In the genomic region with DNA sequence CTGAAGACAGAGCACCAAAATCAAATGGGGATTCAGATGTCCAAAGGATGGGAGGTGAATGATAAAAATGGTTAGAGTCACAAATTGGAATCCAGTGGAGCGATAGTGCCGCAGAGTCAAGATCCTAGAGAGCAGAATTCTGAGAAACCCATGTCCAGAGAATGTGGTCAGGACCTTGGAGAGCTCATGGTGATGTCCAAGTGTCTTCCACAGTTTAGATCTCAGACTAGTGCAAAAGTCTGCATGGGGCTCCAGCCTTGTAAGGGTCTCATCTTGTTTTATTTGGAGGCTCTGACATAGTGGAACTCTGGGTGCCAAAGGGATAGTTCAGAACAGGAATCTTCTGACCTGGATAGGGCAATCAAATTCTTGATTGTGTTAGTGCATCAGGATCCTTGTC, we compare ENCODE assay signal across 11 cellular contexts.
A peak's percentile ranks its signal among the peaks of the same experiment; 100 is the strongest.
DNase-seq lines count a peak whose midpoint lies in the region; ATAC-seq, FAIRE-seq and TF ChIP-seq lines count a peak whose summit lies in the region.
"Had no signal": no experiment of that assay in that cellular context is flagged by ENCODE, and none has a peak within 500 bp of the region (broad histone marks: within the 10 kb centered on the region; RNA-seq: fewer than 3 reads in every experiment).

No MANE protein-coding gene starts in this region.

- TF ChIP-seq RAD21 in HepG2 (CRISPR knock-in tag; IDR thresholded peaks at IDR 0.05): no peak

- H3K4me1 ChIP-seq in HepG2 (ENCODE audit: insufficient read depth, low read length) (no peaks in the 10 kb centered on the region), right lobe of liver (no peaks in the 10 kb centered on the region)
- no peaks in the 10 kb centered on the region for H3K4me1 ChIP-seq in naive thymus-derived CD4-positive, alpha-beta T cell (ENCODE audit: control insufficient read depth in 2 of 2, insufficient read depth in 2 of 2, low read length in 2 of 2)

- in situ Hi-C loops in HepG2 (cut with HindIII; ENCODE audit: extremely low pct_ligation_motif_present, low pct_unique_long_range_greater_than_20kb): no loop called here

- no peak overlapping the region for H3K4me2 ChIP-seq in HepG2 (ENCODE audit: low read depth, low read length)

- TF ChIP-seq EP300 in HepG2 (IDR thresholded peaks at IDR 0.05; ENCODE audit: low read depth in 2 of 2, low read length in 2 of 2) (no peak), HepG2 (CRISPR knock-in tag; IDR thresholded peaks at IDR 0.05; ENCODE audit: borderline replicate concordance) (no peak)

- no peak overlapping the region for H3K4me3 ChIP-seq in HepG2 (replicated peaks in 1 of 3; ENCODE audit: insufficient read depth in 1 of 3, low read depth in 2 of 3, low read length in 3 of 3)
- no peak overlapping the region for H3K4me3 ChIP-seq in right lobe of liver
- H3K4me3 ChIP-seq in fibroblast of the aortic adventitia (ENCODE audit: low read depth, low read length): no peak overlapping the region
- H3K4me3 ChIP-seq in naive thymus-derived CD4-positive, alpha-beta T cell (ENCODE audit: low read length): no peak overlapping the region

- H3K4me3 Mint-ChIP-seq in WTC11: no peak overlapping the region
- H3K4me3 Mint-ChIP-seq in naive thymus-derived CD4-positive, alpha-beta T cell: no peak overlapping the region

- H3K27me3 Mint-ChIP-seq in WTC11 (ENCODE audit: low read depth): no peaks in the 10 kb centered on the region; the same call in 1 of the 2 replicates
- H3K27me3 Mint-ChIP-seq in naive thymus-derived CD4-positive, alpha-beta T cell: peaks cover 0 to 12% (median 0%) of the 10 kb centered on the region in 5 donors

- no peak for TF ChIP-seq CTCF in HepG2 (CRISPR knock-in tag; IDR thresholded peaks at IDR 0.05)
- no peak for TF ChIP-seq CTCF in right lobe of liver (IDR thresholded peaks at IDR 0.05)
- TF ChIP-seq CTCF in WTC11 (IDR thresholded peaks at IDR 0.05): no peak
- TF ChIP-seq CTCF in fibroblast of the aortic adventitia (IDR thresholded peaks at IDR 0.05; ENCODE audit: insufficient read depth, low read length): no peak

- no peaks in the 10 kb centered on the region for H3K4me1 Mint-ChIP-seq in WTC11
- H3K4me1 Mint-ChIP-seq in naive thymus-derived CD4-positive, alpha-beta T cell: no peaks in the 10 kb centered on the region

- H3K9me3 ChIP-seq in HepG2 (ENCODE audit: low read length) (no peaks in the 10 kb centered on the region), right lobe of liver (no peaks in the 10 kb centered on the region)
- no peaks in the 10 kb centered on the region for H3K9me3 ChIP-seq in naive thymus-derived CD4-positive, alpha-beta T cell (ENCODE audit: control insufficient read depth in 2 of 3, low read length in 3 of 3)

- no peak for FAIRE-seq in HepG2 (lab: Jason Lieb, UNC)
- FAIRE-seq in urothelium cell line (lab: Jason Lieb, UNC): no peak
- FAIRE-seq: GM12891 had no signal

- intact Hi-C loops in HepG2 (cut with micrococcal nuclease; ENCODE audit: unreplicated experiment): no loop called here
- intact Hi-C loops in right lobe of liver (cut with DNase I): no loop called here
- intact Hi-C loops in naive thymus-derived CD4-positive, alpha-beta T cell (cut with micrococcal nuclease): no loop called here

- H4K20me1 ChIP-seq in HepG2 (ENCODE audit: insufficient read depth, low read length): no peaks in the 10 kb centered on the region

- H3K27ac Mint-ChIP-seq in WTC11: no peak overlapping the region
- no peak overlapping the region for H3K27ac Mint-ChIP-seq in naive thymus-derived CD4-positive, alpha-beta T cell

- no peaks in the 10 kb centered on the region for H3K36me3 Mint-ChIP-seq in WTC11
- no peaks in the 10 kb centered on the region for H3K36me3 Mint-ChIP-seq in naive thymus-derived CD4-positive, alpha-beta T cell

- no peaks in the 10 kb centered on the region for H3K9me3 Mint-ChIP-seq in WTC11
- peaks cover 0 to 22% (median 5%) of the 10 kb centered on the region in 11 donors for H3K9me3 Mint-ChIP-seq in naive thymus-derived CD4-positive, alpha-beta T cell

- POLR2A ChIA-PET in HepG2 (lab: Yijun Ruan, JAX) (no interaction called here), WTC11 (lab: Charles Lee) (no interaction called here)
- POLR2A ChIA-PET in naive thymus-derived CD4-positive, alpha-beta T cell (lab: Charles Lee): no interaction called here

- no TSS peak for BruUV-seq in HepG2 (replicated peaks; lab: Mats Ljungman, UMichigan)

- H3K27me3 ChIP-seq in HepG2 (ENCODE audit: control insufficient read depth in 1 of 2, insufficient read depth in 2 of 2, low read length in 2 of 2): no peaks in the 10 kb centered on the region; a peak in 1 of 5 replicates
- no peaks in the 10 kb centered on the region for H3K27me3 ChIP-seq in right lobe of liver
- no peaks in the 10 kb centered on the region for H3K27me3 ChIP-seq in naive thymus-derived CD4-positive, alpha-beta T cell (ENCODE audit: control insufficient read depth in 2 of 2, insufficient read depth in 2 of 2, low read length in 2 of 2)

- H3K27ac ChIP-seq in HepG2 (ENCODE audit: extremely low read length, insufficient read depth, low read length) (no peak overlapping the region), right lobe of liver (no peak overlapping the region)
- no peak overlapping the region for H3K27ac ChIP-seq in naive thymus-derived CD4-positive, alpha-beta T cell (ENCODE audit: low read depth, low read length)

- WGBS in HepG2 (ENCODE audit: low lambda C conversion rate): 93% methylated on average over 2 of the region's 2 CpGs
- WGBS in right lobe of liver (ENCODE audit: insufficient coverage, low coverage, low lambda C conversion rate, missing lambda C conversion rate): 100% methylated on average over 2 of the region's 2 CpGs

- no peak overlapping the region for H2AFZ ChIP-seq in HepG2 (ENCODE audit: low read length)

- no peak for TF ChIP-seq POLR2A in HepG2 (IDR thresholded peaks at IDR 0.05; ENCODE audit: insufficient read depth in 1 of 2, low read depth in 2 of 2, low read length in 2 of 2)
- TF ChIP-seq POLR2A in right lobe of liver (IDR thresholded peaks at IDR 0.05): no peak

- CTCF ChIA-PET in HepG2 (lab: Yijun Ruan, JAX; ENCODE audit: low intra/inter-chr PET ratio, low total read pairs) (no interaction called here), WTC11 (lab: Charles Lee) (no interaction called here)
- CTCF ChIA-PET in naive thymus-derived CD4-positive, alpha-beta T cell (lab: Charles Lee): no interaction called here

- no peak overlapping the region for H3K9ac ChIP-seq in HepG2 (ENCODE audit: insufficient read depth, low read depth, low read length)

- ATAC-seq in HepG2: no peak
- ATAC-seq in right lobe of liver: no peak
- ATAC-seq in WTC11: 0 out of 2 replicates have a peak, but pooled peaks have one; percentile 18
- ATAC-seq in naive thymus-derived CD4-positive, alpha-beta T cell: no peak
- ATAC-seq in GM19035 (IDR thresholded peaks at IDR 0.05; ENCODE audit: unreplicated experiment): no peak

- no peaks in the 10 kb centered on the region for H3K79me2 ChIP-seq in HepG2 (ENCODE audit: insufficient read depth, low read length)

- DNase-seq in HepG2 (ENCODE audit: low spot score): peak; percentile 13
- DNase-seq in right lobe of liver: no peak
- no peak for DNase-seq in WTC11 (ENCODE audit: low spot score)
- DNase-seq in fibroblast of the aortic adventitia (ENCODE audit: low read depth): peak; percentile 27
- peak; percentile 29 for DNase-seq in urothelium cell line (ENCODE audit: low spot score)
- DNase-seq in naive thymus-derived CD4-positive, alpha-beta T cell: no peak
- no peak for DNase-seq in effector CD4-positive, alpha-beta T cell
- DNase-seq: DMS 273 treated with DMSO at 0.1 percent for 48 hours; stimulated activated CD4-positive, alpha-beta T cell treated with anti-CD3 and anti-CD28 coated beads, Interleukin-1b, Interleukin-23, amount 100 ng/mL, for 48 hours had no signal

- no peaks in the 10 kb centered on the region for H3K36me3 ChIP-seq in HepG2 (replicated peaks in 1 of 2; ENCODE audit: control insufficient read depth in 1 of 2, insufficient read depth in 2 of 2, low read length in 2 of 2)
- no peaks in the 10 kb centered on the region for H3K36me3 ChIP-seq in right lobe of liver
- no peaks in the 10 kb centered on the region for H3K36me3 ChIP-seq in naive thymus-derived CD4-positive, alpha-beta T cell (ENCODE audit: control insufficient read depth in 2 of 3, insufficient read depth in 3 of 3, low read length in 3 of 3)

TF ChIP-seq in HepG2, 621 proteins besides CTCF, POLR2A, EP300 and RAD21 (continues in another document):
- TF ChIP-seq, protein P1, sequence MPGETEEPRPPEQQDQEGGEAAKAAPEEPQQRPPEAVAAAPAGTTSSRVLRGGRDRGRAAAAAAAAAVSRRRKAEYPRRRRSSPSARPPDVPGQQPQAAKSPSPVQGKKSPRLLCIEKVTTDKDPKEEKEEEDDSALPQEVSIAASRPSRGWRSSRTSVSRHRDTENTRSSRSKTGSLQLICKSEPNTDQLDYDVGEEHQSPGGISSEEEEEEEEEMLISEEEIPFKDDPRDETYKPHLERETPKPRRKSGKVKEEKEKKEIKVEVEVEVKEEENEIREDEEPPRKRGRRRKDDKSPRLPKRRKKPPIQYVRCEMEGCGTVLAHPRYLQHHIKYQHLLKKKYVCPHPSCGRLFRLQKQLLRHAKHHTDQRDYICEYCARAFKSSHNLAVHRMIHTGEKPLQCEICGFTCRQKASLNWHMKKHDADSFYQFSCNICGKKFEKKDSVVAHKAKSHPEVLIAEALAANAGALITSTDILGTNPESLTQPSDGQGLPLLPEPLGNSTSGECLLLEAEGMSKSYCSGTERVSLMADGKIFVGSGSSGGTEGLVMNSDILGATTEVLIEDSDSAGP (CRISPR knock-in tag; IDR thresholded peaks at IDR 0.05; ENCODE audit: borderline replicate concordance): no peak

TF ChIP-seq in WTC11, 78 proteins besides CTCF, POLR2A, EP300 and RAD21 (continues in another document):
- no peak for TF ChIP-seq SP1 (CRISPR knock-in tag; conservative IDR thresholded peaks at IDR 0.05)
- TF ChIP-seq, protein P2, sequence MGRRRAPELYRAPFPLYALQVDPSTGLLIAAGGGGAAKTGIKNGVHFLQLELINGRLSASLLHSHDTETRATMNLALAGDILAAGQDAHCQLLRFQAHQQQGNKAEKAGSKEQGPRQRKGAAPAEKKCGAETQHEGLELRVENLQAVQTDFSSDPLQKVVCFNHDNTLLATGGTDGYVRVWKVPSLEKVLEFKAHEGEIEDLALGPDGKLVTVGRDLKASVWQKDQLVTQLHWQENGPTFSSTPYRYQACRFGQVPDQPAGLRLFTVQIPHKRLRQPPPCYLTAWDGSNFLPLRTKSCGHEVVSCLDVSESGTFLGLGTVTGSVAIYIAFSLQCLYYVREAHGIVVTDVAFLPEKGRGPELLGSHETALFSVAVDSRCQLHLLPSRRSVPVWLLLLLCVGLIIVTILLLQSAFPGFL (CRISPR knock-in tag; IDR thresholded peaks at IDR 0.05; ENCODE audit: borderline replicate concordance): no peak
- no peak for TF ChIP-seq SOX15 (CRISPR knock-in tag; IDR thresholded peaks at IDR 0.05)
- TF ChIP-seq, protein P3, sequence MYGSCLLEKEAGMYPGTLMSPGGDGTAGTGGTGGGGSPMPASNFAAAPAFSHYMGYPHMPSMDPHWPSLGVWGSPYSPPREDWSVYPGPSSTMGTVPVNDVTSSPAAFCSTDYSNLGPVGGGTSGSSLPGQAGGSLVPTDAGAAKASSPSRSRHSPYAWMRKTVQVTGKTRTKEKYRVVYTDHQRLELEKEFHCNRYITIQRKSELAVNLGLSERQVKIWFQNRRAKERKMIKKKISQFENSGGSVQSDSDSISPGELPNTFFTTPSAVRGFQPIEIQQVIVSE (CRISPR knock-in tag; IDR thresholded peaks at IDR 0.05; ENCODE audit: borderline replicate concordance): no peak
- TF ChIP-seq HMGA2 (CRISPR knock-in tag; IDR thresholded peaks at IDR 0.05): no peak

Comparison
In these comparisons a context has a peak if more than half of its experiments do, and no peak if none do; other contexts are left out.
1. DNase-seq: peak in HepG2 (single experiment), fibroblast of the aortic adventitia (single experiment) and urothelium cell line (single experiment); none in right lobe of liver (0 of 3), WTC11 (single experiment), naive thymus-derived CD4-positive, alpha-beta T cell (0 of 9) and effector CD4-positive, alpha-beta T cell (single experiment).